In the genomic region with DNA sequence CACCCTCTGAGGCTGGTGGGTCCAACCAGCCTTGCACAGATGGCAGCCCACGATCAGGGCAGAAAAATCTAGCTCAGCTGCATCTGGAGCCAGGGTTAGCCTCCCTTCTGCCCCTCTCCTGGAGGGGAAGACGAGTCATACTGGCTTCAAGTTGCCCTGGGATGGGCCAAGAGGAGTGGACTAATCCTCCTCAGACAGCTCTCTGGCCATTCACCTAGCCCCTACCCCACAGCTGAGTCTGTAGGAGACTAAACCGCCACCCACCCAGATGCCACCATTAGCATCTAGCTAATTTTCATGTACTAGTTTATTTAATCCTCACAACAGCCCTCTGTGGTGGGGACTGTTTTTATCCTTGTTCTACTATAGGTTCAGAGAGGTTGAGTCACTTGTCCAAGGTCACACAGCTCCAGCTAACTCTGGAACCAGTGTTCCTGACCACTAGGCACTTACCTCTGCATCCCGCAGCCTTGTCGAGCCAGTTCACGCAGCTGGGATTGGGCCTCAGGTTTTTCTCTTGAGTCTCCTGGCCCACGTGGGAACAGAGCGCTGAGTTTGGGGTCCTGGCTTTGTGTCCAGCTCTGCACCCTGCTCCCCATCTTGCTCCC, we compare ENCODE assay signal across 14 cellular contexts. TPM values are rescaled to one million over a fixed set of nuclear protein-coding genes. Genes with fewer than 3 reads are reported as not detected.
DNase-seq lines count a peak whose midpoint lies in the region; ATAC-seq, FAIRE-seq and TF ChIP-seq lines count a peak whose summit lies in the region.
"Had no signal": no experiment of that assay in that cellular context is flagged by ENCODE, and none has a peak within 500 bp of the region (broad histone marks: within the 10 kb centered on the region; RNA-seq: fewer than 3 reads in every experiment).

No MANE protein-coding gene starts in this region.

- H3K4me3 Mint-ChIP-seq in CD4-positive, CD25-positive, alpha-beta regulatory T cell: peak overlapping the region in 1 of 4 donors; percentile 5
- H3K4me3 Mint-ChIP-seq in T-helper 17 cell: no peak overlapping the region

- no peak for DNase-seq in CD4-positive, CD25-positive, alpha-beta regulatory T cell
- DNase-seq in GM23248 (peak; percentile 56), T-helper 17 cell (no peak), keratinocyte (ENCODE audit: low read depth, low spot score) (no peak), RCC 7860 (ENCODE audit: low spot score) (no peak), globus pallidus (ENCODE audit: low spot score) (no peak)
- DNase-seq in activated CD4-positive, alpha-beta T cell treated with anti-CD3 and anti-CD28 coated beads for 4 hours: no peak
- DNase-seq: activated CD4-positive, alpha-beta T cell treated with anti-CD3 and anti-CD28 coated beads, Interleukin-2, amount 50 U/mL, for 4 hours; effector memory CD4-positive, alpha-beta T cell; NCI-H1436 treated with DMSO at 0.1 percent for 48 hours; upper lobe of left lung had no signal

- peaks cover 5% of the 10 kb centered on the region for H3K27me3 Mint-ChIP-seq in CD4-positive, CD25-positive, alpha-beta regulatory T cell
- no peaks in the 10 kb centered on the region for H3K27me3 Mint-ChIP-seq in T-helper 17 cell

- no peaks in the 10 kb centered on the region for H3K9me1 ChIP-seq in keratinocyte (ENCODE audit: control insufficient read depth, extremely low read depth, insufficient read depth, low read length)

- no peak overlapping the region for H3K4me2 ChIP-seq in GM23248 (ENCODE audit: unreplicated experiment)
- H3K4me2 ChIP-seq in keratinocyte (ENCODE audit: control insufficient read depth, extremely low read depth, insufficient read depth, low read depth, low read length): peak overlapping the region; percentile 72

- H3K9me3 ChIP-seq in CD4-positive, CD25-positive, alpha-beta regulatory T cell (ENCODE audit: control insufficient read depth in 2 of 2, low read length in 2 of 2): no peaks in the 10 kb centered on the region
- H3K9me3 ChIP-seq in GM23248 (ENCODE audit: low read depth) (no peaks in the 10 kb centered on the region), T-helper 17 cell (ENCODE audit: control insufficient read depth, low read length, poor library complexity, severe bottlenecking) (no peaks in the 10 kb centered on the region), keratinocyte (ENCODE audit: control insufficient read depth, low read depth, low read length) (no peaks in the 10 kb centered on the region)
- H3K9me3 ChIP-seq: SJCRH30, upper lobe of left lung had no signal

- no peak for TF ChIP-seq CTCF in keratinocyte (optimal IDR thresholded peaks at IDR 0.05 in 1 of 3, IDR thresholded peaks at IDR 0.05 in 1 of 3, conservative IDR thresholded peaks at IDR 0.05 in 1 of 3; ENCODE audit: extremely low read depth in 1 of 3, insufficient read depth in 2 of 3, low read length in 3 of 3)

- no peak overlapping the region for H2AFZ ChIP-seq in GM23248
- peak overlapping the region; percentile 50 for H2AFZ ChIP-seq in keratinocyte (ENCODE audit: control insufficient read depth, low read length)

- no peaks in the 10 kb centered on the region for H3K9me2 ChIP-seq in GM23248 (ENCODE audit: insufficient read depth)

- H4K20me1 ChIP-seq in GM23248 (ENCODE audit: insufficient read depth): no peaks in the 10 kb centered on the region
- no peaks in the 10 kb centered on the region for H4K20me1 ChIP-seq in keratinocyte (ENCODE audit: control insufficient read depth, extremely low read depth, insufficient read depth, low read length)

- no peaks in the 10 kb centered on the region for H3K9me3 Mint-ChIP-seq in CD4-positive, CD25-positive, alpha-beta regulatory T cell

- no peaks in the 10 kb centered on the region for H3K36me3 Mint-ChIP-seq in CD4-positive, CD25-positive, alpha-beta regulatory T cell
- H3K36me3 Mint-ChIP-seq in T-helper 17 cell (ENCODE audit: low read depth): no peaks in the 10 kb centered on the region

- H3K9ac ChIP-seq in GM23248 (no peak overlapping the region), keratinocyte (ENCODE audit: control insufficient read depth, extremely low read depth, insufficient read depth, low read length) (peak overlapping the region; percentile 2)

- H3K79me2 ChIP-seq in GM23248 (ENCODE audit: insufficient read depth): no peaks in the 10 kb centered on the region
- H3K79me2 ChIP-seq in keratinocyte (ENCODE audit: control insufficient read depth, insufficient read depth, low read length): no peaks in the 10 kb centered on the region

- H3K4me1 Mint-ChIP-seq in CD4-positive, CD25-positive, alpha-beta regulatory T cell: peaks cover 0 to 14% (median 6%) of the 10 kb centered on the region in 4 donors
- peaks cover 26% of the 10 kb centered on the region for H3K4me1 Mint-ChIP-seq in T-helper 17 cell

- in situ Hi-C loops in GM23248 (cut with MboI): no loop called here

- H3F3A ChIP-seq in GM23248 (ENCODE audit: insufficient read depth): peaks cover 4% of the 10 kb centered on the region; the same call in 1 of the 2 replicates

- H3K27ac Mint-ChIP-seq in CD4-positive, CD25-positive, alpha-beta regulatory T cell: peak overlapping the region in 2 of 3 donors; percentile 77 to 89
- H3K27ac Mint-ChIP-seq in T-helper 17 cell: peak overlapping the region; percentile 89

- H3K27me3 ChIP-seq in CD4-positive, CD25-positive, alpha-beta regulatory T cell (ENCODE audit: control insufficient read depth, insufficient read depth, low read length): no peaks in the 10 kb centered on the region
- H3K27me3 ChIP-seq in GM23248 (replicated peaks; ENCODE audit: insufficient read depth) (no peaks in the 10 kb centered on the region), keratinocyte (ENCODE audit: control insufficient read depth, extremely low read depth, insufficient read depth, low read length) (no peaks in the 10 kb centered on the region)
- H3K27me3 ChIP-seq: upper lobe of left lung had no signal

- no peak for FAIRE-seq in keratinocyte (lab: Jason Lieb, UNC)
- FAIRE-seq in RCC 7860 (lab: Jason Lieb, UNC): no peak

- ATAC-seq in CD4-positive, CD25-positive, alpha-beta regulatory T cell (ENCODE audit: low read depth in 2 of 2): no peak
- ATAC-seq in T-helper 17 cell (peak; percentile 19), GM19397 (IDR thresholded peaks at IDR 0.05; ENCODE audit: unreplicated experiment) (no peak)

- peaks cover 13% of the 10 kb centered on the region for H3K4me1 ChIP-seq in CD4-positive, CD25-positive, alpha-beta regulatory T cell (ENCODE audit: control insufficient read depth, insufficient read depth, low read length, poor library complexity, severe bottlenecking)
- peaks cover 6% of the 10 kb centered on the region for H3K4me1 ChIP-seq in GM23248 (ENCODE audit: insufficient read depth)
- peaks cover 28% of the 10 kb centered on the region for H3K4me1 ChIP-seq in keratinocyte (ENCODE audit: control insufficient read depth, extremely low read depth, insufficient read depth, low read length)

- dilution Hi-C loops in keratinocyte (cut with MboI; ENCODE audit: extremely low pct_ligation_motif_present, low sequenced_read_pairs): no loop called here

- no peaks in the 10 kb centered on the region for H3K36me3 ChIP-seq in CD4-positive, CD25-positive, alpha-beta regulatory T cell (ENCODE audit: control insufficient read depth, insufficient read depth, low read length)
- no peaks in the 10 kb centered on the region for H3K36me3 ChIP-seq in GM23248 (ENCODE audit: low read depth)
- no peaks in the 10 kb centered on the region for H3K36me3 ChIP-seq in keratinocyte (ENCODE audit: control insufficient read depth in 2 of 2, extremely low read depth in 1 of 2, insufficient read depth in 2 of 2, low read length in 2 of 2)
- H3K36me3 ChIP-seq: SJCRH30, upper lobe of left lung had no signal

- H3K4me3 ChIP-seq in CD4-positive, CD25-positive, alpha-beta regulatory T cell (ENCODE audit: low read depth, low read length): no peak overlapping the region
- H3K4me3 ChIP-seq in GM23248: no peak overlapping the region
- H3K4me3 ChIP-seq in keratinocyte (ENCODE audit: control insufficient read depth in 2 of 3, extremely low read depth in 1 of 3, insufficient read depth in 2 of 3, low read depth in 1 of 3, low read length in 3 of 3): peak overlapping the region in 1 of 3 experiments; percentile 25
- H3K4me3 ChIP-seq: SJCRH30, skin epidermis, upper lobe of left lung had no signal

- 70 to 79% methylated on average over 8 of the region's 8 CpGs for WGBS in GM23248 (ENCODE audit: low coverage in 1 of 2, low lambda C conversion rate in 2 of 2, missing lambda C conversion rate in 2 of 2), 2 experiments

- H3K27ac ChIP-seq in CD4-positive, CD25-positive, alpha-beta regulatory T cell (ENCODE audit: insufficient read depth, low read length, poor library complexity, severe bottlenecking): no peak overlapping the region
- H3K27ac ChIP-seq in GM23248: no peak overlapping the region
- H3K27ac ChIP-seq in keratinocyte (ENCODE audit: control insufficient read depth, insufficient read depth, low read length): peak overlapping the region; percentile 39
- H3K27ac ChIP-seq: SJCRH30 had no signal

RNA-seq across cellular contexts. Expression of a gene that starts 48.5 kb away (rescaled TPM):
- 43.6 TPM for total RNA-seq in CD4-positive, CD25-positive, alpha-beta regulatory T cell
- polyA plus RNA-seq in CD4-positive, CD25-positive, alpha-beta regulatory T cell: 100 to 1,000 TPM; 172 to 274 (median 229) TPM
- total RNA-seq in GM23248 (2014; rRNA removed; shearing (Covaris generic)): 35.8 and 41.2 TPM in 2 replicates
- 48.1 and 51.0 TPM in 2 replicates for polyA plus RNA-seq in GM23248 (2016; fragmentation: Nextera tagmentation; extraction: Ambion mirVana)
- total RNA-seq in T-helper 17 cell: 10 to 100 TPM; 29.6 to 43.7 TPM
- polyA plus RNA-seq in keratinocyte: 39.8 to 48.7 TPM (median 45.6 TPM) in 3 replicates
- polyA plus RNA-seq in keratinocyte (2011; ENCODE audit: low read depth): 7.3 TPM
- 60.0 and 65.8 TPM in 2 replicates for polyA plus RNA-seq in keratinocyte (2011; cell fraction: cytosol; rRNA removed)
- polyA plus RNA-seq in keratinocyte (2011; cell fraction: nucleus; rRNA removed): 20.6 TPM in 2 replicates
- polyA plus RNA-seq in keratinocyte (2012; ENCODE audit: low replicate concordance): 32.4 and 39.4 TPM in 2 replicates
- polyA minus RNA-seq in keratinocyte: 11.9 to 17.9 TPM (median 16.9 TPM) in 3 replicates
- polyA minus RNA-seq in keratinocyte (2011; cell fraction: cytosol; rRNA and poly(A)+ RNA removed): 13.4 TPM
- polyA minus RNA-seq in keratinocyte (2011; cell fraction: nucleus; rRNA and poly(A)+ RNA removed): 3.3 and 4.0 TPM in 2 replicates
